9 cellular contexts compared by ENCODE assay signal in genomic region chr22:32926600-32926999, GRCh38.
DNase-seq lines count a peak whose midpoint lies in the region; ATAC-seq and TF ChIP-seq lines count a peak whose summit lies in the region.
"Had no signal": no experiment of that assay in that cellular context is flagged by ENCODE, and none has a peak within 500 bp of the region (broad histone marks: within the 10 kb centered on the region; RNA-seq: fewer than 3 reads in every experiment).

No MANE protein-coding gene starts in this region.

- DNase-seq in cardiac muscle cell (ENCODE audit: low read depth in 1 of 2, low spot score in 1 of 2): peak; percentile 48 to 58
- no peak for DNase-seq in cardiac septum (ENCODE audit: low spot score)
- DNase-seq in SK-N-DZ (ENCODE audit: low spot score): peak; percentile 35
- peak; percentile 34 for DNase-seq in glutamatergic neuron
- no peak for DNase-seq in upper lobe of left lung
- no peak for DNase-seq in activated CD8-positive, alpha-beta memory T cell treated with anti-CD3 and anti-CD28 coated beads, Interleukin-2, amount 10 ng/mL, durations not matched to agents 7 days and 5 days
- DNase-seq: activated naive CD8-positive, alpha-beta T cell treated with anti-CD3 and anti-CD28 coated beads, Interleukin-2, amount 10 ng/mL, durations not matched to agents 7 days and 5 days had no signal

- intact Hi-C loops in cardiac septum (cut with DNase I): loop anchor here (5.0 kb wide), 1 partner anchor 61 kb away; no protein-coding TSS in a partner anchor

- H3K27me3 ChIP-seq in cardiac muscle cell (no peaks in the 10 kb centered on the region), upper lobe of left lung (no peaks in the 10 kb centered on the region)

- ATAC-seq in upper lobe of left lung (ENCODE audit: low FRiP score in 2 of 2): no peak
- ATAC-seq in HG02885 (IDR thresholded peaks at IDR 0.05; ENCODE audit: poor library complexity, unreplicated experiment): no peak
- no peak for ATAC-seq in activated CD8-positive, alpha-beta memory T cell treated with anti-CD3 and anti-CD28 coated beads, Interleukin-2, amount 10 ng/mL, durations not matched to agents 7 days and 5 days
- no peak for ATAC-seq in HG02840 (IDR thresholded peaks at IDR 0.05; ENCODE audit: low FRiP score, unreplicated experiment)

- H3K4me1 ChIP-seq in cardiac muscle cell (ENCODE audit: low read depth) (no peaks in the 10 kb centered on the region), upper lobe of left lung (peaks cover 0 to 4% (median 0%) of the 10 kb centered on the region in 4 donors)

- H3K4me3 ChIP-seq in cardiac muscle cell: no peak overlapping the region
- H3K4me3 ChIP-seq in upper lobe of left lung: no peak overlapping the region

- H3K27ac ChIP-seq in cardiac muscle cell: no peak overlapping the region
- H3K27ac ChIP-seq in upper lobe of left lung: no peak overlapping the region

- H3K9me3 ChIP-seq in cardiac muscle cell (ENCODE audit: low read depth) (no peaks in the 10 kb centered on the region), upper lobe of left lung (no peaks in the 10 kb centered on the region)

- TF ChIP-seq CTCF in cardiac muscle cell (IDR thresholded peaks at IDR 0.05; ENCODE audit: low read depth, low read length): peak; percentile 77
- peak; percentile 70 for TF ChIP-seq CTCF in glutamatergic neuron (IDR thresholded peaks at IDR 0.05; ENCODE audit: partially characterized antibody, unreplicated experiment)
- peak; percentile 46 to 66 (median 50) for TF ChIP-seq CTCF in upper lobe of left lung (IDR thresholded peaks at IDR 0.05)

- TF ChIP-seq EP300 in upper lobe of left lung (IDR thresholded peaks at IDR 0.05): no peak

- TF ChIP-seq POLR2A in upper lobe of left lung (IDR thresholded peaks at IDR 0.05): no peak

- H3K36me3 Mint-ChIP-seq in glutamatergic neuron (ENCODE audit: unreplicated experiment): peaks cover 4% of the 10 kb centered on the region
- H3K36me3 Mint-ChIP-seq in activated CD8-positive, alpha-beta memory T cell treated with anti-CD3 and anti-CD28 coated beads, Interleukin-2, amount 10 ng/mL, durations not matched to agents 7 days and 5 days: no peaks in the 10 kb centered on the region
- H3K36me3 Mint-ChIP-seq: activated naive CD8-positive, alpha-beta T cell treated with anti-CD3 and anti-CD28 coated beads, Interleukin-2, amount 10 ng/mL, durations not matched to agents 7 days and 5 days had no signal

- no peak overlapping the region for H3K4me3 Mint-ChIP-seq in glutamatergic neuron (ENCODE audit: unreplicated experiment)
- no peak overlapping the region for H3K4me3 Mint-ChIP-seq in activated CD8-positive, alpha-beta memory T cell treated with anti-CD3 and anti-CD28 coated beads, Interleukin-2, amount 10 ng/mL, durations not matched to agents 7 days and 5 days
- H3K4me3 Mint-ChIP-seq: activated naive CD8-positive, alpha-beta T cell treated with anti-CD3 and anti-CD28 coated beads, Interleukin-2, amount 10 ng/mL, durations not matched to agents 7 days and 5 days had no signal

- CTCF ChIA-PET in activated CD8-positive, alpha-beta memory T cell treated with anti-CD3 and anti-CD28 coated beads, Interleukin-2, amount 10 ng/mL, durations not matched to agents 7 days and 5 days (lab: Charles Lee): no interaction called here

- no peaks in the 10 kb centered on the region for H3K9me3 Mint-ChIP-seq in glutamatergic neuron (ENCODE audit: unreplicated experiment)
- no peaks in the 10 kb centered on the region for H3K9me3 Mint-ChIP-seq in activated CD8-positive, alpha-beta memory T cell treated with anti-CD3 and anti-CD28 coated beads, Interleukin-2, amount 10 ng/mL, durations not matched to agents 7 days and 5 days (ENCODE audit: low read depth)
- H3K9me3 Mint-ChIP-seq: activated naive CD8-positive, alpha-beta T cell treated with anti-CD3 and anti-CD28 coated beads, Interleukin-2, amount 10 ng/mL, durations not matched to agents 7 days and 5 days had no signal

- H3K36me3 ChIP-seq in cardiac muscle cell: no peaks in the 10 kb centered on the region
- no peaks in the 10 kb centered on the region for H3K36me3 ChIP-seq in upper lobe of left lung

- no peaks in the 10 kb centered on the region for H3K4me1 Mint-ChIP-seq in glutamatergic neuron (ENCODE audit: low read depth, unreplicated experiment)
- no peaks in the 10 kb centered on the region for H3K4me1 Mint-ChIP-seq in activated CD8-positive, alpha-beta memory T cell treated with anti-CD3 and anti-CD28 coated beads, Interleukin-2, amount 10 ng/mL, durations not matched to agents 7 days and 5 days
- H3K4me1 Mint-ChIP-seq: activated naive CD8-positive, alpha-beta T cell treated with anti-CD3 and anti-CD28 coated beads, Interleukin-2, amount 10 ng/mL, durations not matched to agents 7 days and 5 days had no signal

- no peaks in the 10 kb centered on the region for H3K27me3 Mint-ChIP-seq in glutamatergic neuron (ENCODE audit: unreplicated experiment)
- H3K27me3 Mint-ChIP-seq in activated CD8-positive, alpha-beta memory T cell treated with anti-CD3 and anti-CD28 coated beads, Interleukin-2, amount 10 ng/mL, durations not matched to agents 7 days and 5 days: no peaks in the 10 kb centered on the region
- H3K27me3 Mint-ChIP-seq: activated naive CD8-positive, alpha-beta T cell treated with anti-CD3 and anti-CD28 coated beads, Interleukin-2, amount 10 ng/mL, durations not matched to agents 7 days and 5 days had no signal

- 35 to 48% methylated on average over 1 of the region's 1 CpG for WGBS in upper lobe of left lung, 2 donors

- H3K27ac Mint-ChIP-seq in glutamatergic neuron (ENCODE audit: unreplicated experiment): no peak overlapping the region
- H3K27ac Mint-ChIP-seq in activated CD8-positive, alpha-beta memory T cell treated with anti-CD3 and anti-CD28 coated beads, Interleukin-2, amount 10 ng/mL, durations not matched to agents 7 days and 5 days: no peak overlapping the region
- H3K27ac Mint-ChIP-seq: activated naive CD8-positive, alpha-beta T cell treated with anti-CD3 and anti-CD28 coated beads, Interleukin-2, amount 10 ng/mL, durations not matched to agents 7 days and 5 days had no signal

Comparison
In these comparisons a context has a peak if more than half of its experiments do, and no peak if none do; other contexts are left out.
1. DNase-seq: peak in cardiac muscle cell (2 of 2), SK-N-DZ (single experiment) and glutamatergic neuron (single experiment); none in cardiac septum (single experiment), upper lobe of left lung (0 of 2) and activated CD8-positive, alpha-beta memory T cell treated with anti-CD3 and anti-CD28 coated beads, Interleukin-2, amount 10 ng/mL, durations not matched to agents 7 days and 5 days (single experiment).
2. Peak in every context shown above with its lines, with median percentiles within 50 percentile points of each other: CTCF ChIP-seq.